ENCODE assay signal across 1 cellular context in genomic region chr16:57906385-57907316, GRCh38.
TF ChIP-seq lines count a peak whose summit lies in the region.

No MANE protein-coding gene starts in this region.

TF ChIP-seq in Ishikawa, 13 proteins besides CTCF, POLR2A, EP300 and RAD21 (continued from another document):
- TF ChIP-seq CREB1 (IDR thresholded peaks at IDR 0.05; ENCODE audit: low read depth) = no peak
TF ChIP-seq in Ishikawa: peak in this region for 0.
